In the genomic region with DNA sequence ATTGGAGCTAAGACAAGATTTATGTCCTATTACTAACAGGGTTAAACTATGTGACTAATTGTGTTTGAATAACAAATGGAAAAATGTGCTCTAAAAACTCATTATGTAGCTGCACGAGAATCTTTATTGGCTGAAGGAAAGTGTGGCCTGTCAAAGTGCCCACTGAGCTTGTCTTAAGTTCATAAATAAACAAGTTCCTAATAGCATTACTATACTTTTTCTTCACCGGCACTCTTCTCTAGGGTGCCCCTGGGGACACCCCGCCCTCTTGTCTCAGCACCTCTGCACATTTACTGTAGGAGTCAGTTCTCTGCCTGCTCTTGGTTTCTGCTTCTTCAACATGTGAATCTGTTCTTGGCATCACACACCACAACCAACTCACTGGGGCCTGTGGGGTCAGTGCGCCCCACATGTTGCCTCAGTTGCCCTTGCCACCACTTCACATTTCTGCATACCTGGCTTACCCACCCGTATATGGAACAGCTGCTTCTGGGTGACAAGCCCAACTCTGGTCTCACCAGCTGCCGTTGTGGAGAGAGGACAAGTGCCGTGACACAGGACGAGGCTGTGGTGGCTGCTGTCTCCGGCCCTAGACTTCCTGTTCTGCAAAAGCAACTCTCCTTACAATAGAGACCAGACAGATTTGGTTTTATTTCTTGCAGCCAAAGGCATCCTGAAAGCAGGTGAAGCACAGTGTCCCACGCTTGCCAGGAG, we compare ENCODE assay signal across 8 cellular contexts.
DNase-seq lines count a peak whose midpoint lies in the region; ATAC-seq lines count a peak whose summit lies in the region.

No MANE protein-coding gene starts in this region.

- H3K27ac Mint-ChIP-seq in memory B cell: peak overlapping the region; percentile 28

- no peaks in the 10 kb centered on the region for H3K36me3 Mint-ChIP-seq in memory B cell

- H3K27me3 Mint-ChIP-seq in memory B cell: peaks cover 6% of the 10 kb centered on the region

- H3K4me3 Mint-ChIP-seq in memory B cell: peak overlapping the region; percentile 60

- DNase-seq in Kasumi-1 (lab: John Stamatoyannopoulos, UW): peak; percentile 9 to 12
- peak in 1 of 2 donors; percentile 19 for DNase-seq in memory B cell (ENCODE audit: low spot score in 2 of 2)
- DNase-seq in NCI-H345 (lab: John Stamatoyannopoulos, UW): no peak
- no peak for DNase-seq in NCI-H146 (lab: John Stamatoyannopoulos, UW)
- no peak for DNase-seq in amygdala (lab: John Stamatoyannopoulos, UW)
- DNase-seq in left cardiac atrium: no peak

- intact Hi-C loops in left cardiac atrium (cut with DNase I): no loop called here

- ATAC-seq in GM18858 (IDR thresholded peaks at IDR 0.05; ENCODE audit: unreplicated experiment) (peak; percentile 36), GM21737 (IDR thresholded peaks at IDR 0.05; ENCODE audit: unreplicated experiment) (peak; percentile 70), memory B cell (ENCODE audit: low read depth) (peak; percentile 60), left cardiac atrium (no peak)

- H3K4me1 Mint-ChIP-seq in memory B cell: peaks cover 47% of the 10 kb centered on the region

- no peaks in the 10 kb centered on the region for H3K9me3 Mint-ChIP-seq in memory B cell

Comparison
In these comparisons a context has a peak if more than half of its experiments do, and no peak if none do; other contexts are left out.
1. ATAC-seq: peak in GM18858 (single experiment), GM21737 (single experiment) and memory B cell (single experiment); none in left cardiac atrium (0 of 2).
2. DNase-seq: peak in Kasumi-1 (2 of 2); none in NCI-H345 (single experiment), NCI-H146 (single experiment), amygdala (0 of 56) and left cardiac atrium (single experiment).